ENCODE assay signal across 11 cellular contexts in the genomic region with DNA sequence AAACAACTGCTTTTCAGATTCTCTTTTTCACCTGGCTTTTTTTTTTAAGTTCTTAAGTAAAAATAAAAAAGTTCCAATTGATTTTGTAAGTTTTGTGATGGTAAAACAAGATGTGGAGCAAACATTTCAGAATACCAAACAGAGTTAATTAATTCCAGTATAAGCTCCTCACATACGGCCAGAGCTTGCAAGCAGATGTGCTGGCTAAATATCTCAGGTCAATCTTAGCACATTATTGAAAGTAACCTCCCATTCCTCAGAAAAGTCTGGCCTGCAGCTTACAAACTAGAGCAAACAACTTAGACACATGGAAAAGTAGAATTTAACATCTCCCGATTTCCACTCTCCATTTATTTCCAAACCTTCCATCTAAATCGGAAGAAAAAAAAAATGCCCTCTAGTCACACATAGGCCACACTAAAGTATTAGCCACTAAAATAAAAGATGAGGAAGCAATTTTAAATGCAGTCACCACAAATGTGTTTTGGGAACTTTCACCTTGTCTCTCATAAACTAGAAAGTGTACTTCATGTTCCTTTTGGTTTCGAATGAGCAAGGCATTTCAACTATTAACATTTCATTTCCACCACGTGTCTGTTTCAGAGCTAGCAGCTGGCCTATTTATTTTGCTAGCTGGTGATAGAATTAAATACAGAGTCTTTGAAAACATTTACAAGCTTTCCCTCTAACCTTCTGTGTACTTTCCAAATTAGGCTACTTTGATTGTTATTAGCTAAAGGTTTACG.
DNase-seq lines count a peak whose midpoint lies in the region; ATAC-seq, FAIRE-seq and TF ChIP-seq lines count a peak whose summit lies in the region.
"Had no signal": no experiment of that assay in that cellular context is flagged by ENCODE, and none has a peak within 500 bp of the region (broad histone marks: within the 10 kb centered on the region; RNA-seq: fewer than 3 reads in every experiment).

No MANE protein-coding gene starts in this region.

- H2AFZ ChIP-seq in OCI-LY7 (ENCODE audit: low read length) = no peak overlapping the region

- H3K27me3 ChIP-seq in subcutaneous abdominal adipose tissue (ENCODE audit: control insufficient read depth in 5 of 5, insufficient read depth in 4 of 5, low read length in 5 of 5) = no peaks in the 10 kb centered on the region
- H3K27me3 ChIP-seq in thyroid gland = no peaks in the 10 kb centered on the region
- H3K27me3 ChIP-seq: MG63 had no signal

- FAIRE-seq in GM19239 (lab: Jason Lieb, UNC) = peak; percentile 94

- H3K36me3 ChIP-seq in subcutaneous abdominal adipose tissue (ENCODE audit: control insufficient read depth in 5 of 5, insufficient read depth in 5 of 5, low read length in 5 of 5) (peaks cover 0 to 5% (median 2%) of the 10 kb centered on the region in 5 donors), OCI-LY7 (ENCODE audit: insufficient read depth, low read length) (no peaks in the 10 kb centered on the region), thyroid gland (no peaks in the 10 kb centered on the region)
- H3K36me3 ChIP-seq: MG63 had no signal

- DNase-seq in GM19239 (ENCODE audit: insufficient read length, low spot score) (peak; percentile 28), fibroblast of gingiva (ENCODE audit: low read depth) (peak; percentile 72), OCI-LY7 (ENCODE audit: low spot score) (no peak), thyroid gland (no peak), HCEC 1CT (no peak), NCI-H526 treated with DMSO at 0.1 percent for 48 hours (lab: John Stamatoyannopoulos, UW) (no peak)
- DNase-seq: effector CD4-positive, alpha-beta T cell; MG63; nucleus accumbens had no signal

- no peak for TF ChIP-seq CTCF in OCI-LY7 (conservative IDR thresholded peaks at IDR 0.05; ENCODE audit: low read length)
- no peak for TF ChIP-seq CTCF in thyroid gland (IDR thresholded peaks at IDR 0.05)

- intact Hi-C loops in OCI-LY7 (cut with micrococcal nuclease; ENCODE audit: unreplicated experiment) (no loop called here), thyroid gland (cut with DNase I) (no loop called here)

- peak overlapping the region; percentile 33 for H3K27ac ChIP-seq in subcutaneous abdominal adipose tissue (ENCODE audit: low read depth, low read length)
- H3K27ac ChIP-seq in OCI-LY7 (ENCODE audit: low read depth, low read length, poor library complexity, severe bottlenecking) = no peak overlapping the region
- H3K27ac ChIP-seq in thyroid gland = no peak overlapping the region

- H3K9ac ChIP-seq in subcutaneous abdominal adipose tissue (ENCODE audit: low read length in 5 of 5) = peak overlapping the region in 1 of 5 donors; percentile 18

- H3K9me2 ChIP-seq in OCI-LY7 (ENCODE audit: insufficient read depth, low read length) = no peaks in the 10 kb centered on the region

- H3K4me1 ChIP-seq in subcutaneous abdominal adipose tissue (ENCODE audit: control insufficient read depth in 5 of 5, insufficient read depth in 5 of 5, low read length in 5 of 5) = peaks cover 0 to 38% (median 14%) of the 10 kb centered on the region in 5 donors
- no peaks in the 10 kb centered on the region for H3K4me1 ChIP-seq in OCI-LY7 (ENCODE audit: insufficient read depth, low read length, poor library complexity, severe bottlenecking)
- H3K4me1 ChIP-seq in thyroid gland = no peaks in the 10 kb centered on the region

- WGBS in thyroid gland, 2 donors = 77 to 81% methylated on average over 6 of the region's 6 CpGs

- no peaks in the 10 kb centered on the region for H4K20me1 ChIP-seq in OCI-LY7 (ENCODE audit: insufficient read depth, low read length)

- no TSS peak for BruUV-seq in OCI-LY7 (replicated peaks; lab: Mats Ljungman, UMichigan)

- no peak for TF ChIP-seq POLR2A in thyroid gland (IDR thresholded peaks at IDR 0.05)

- CTCF ChIA-PET in OCI-LY7 (lab: Charles Lee; ENCODE audit: unreplicated experiment) = no interaction called here

- H3K4me3 ChIP-seq in subcutaneous abdominal adipose tissue (ENCODE audit: low read depth in 1 of 5, low read length in 5 of 5) (no peak overlapping the region), OCI-LY7 (ENCODE audit: low read depth, low read length, poor library complexity, severe bottlenecking) (no peak overlapping the region), thyroid gland (replicated peaks in 1 of 3) (no peak overlapping the region)
- H3K4me3 ChIP-seq: MG63 had no signal

- POLR2A ChIA-PET in OCI-LY7 (lab: Charles Lee) = interaction anchor here (0.5 to 0.6 kb wide), 2 partner anchors 287 to 703 kb away, joined by 3 to 4 read pairs; no protein-coding TSS in a partner anchor

- no peak overlapping the region for H3K4me2 ChIP-seq in OCI-LY7 (ENCODE audit: low read length)

- H3K9me3 ChIP-seq in subcutaneous abdominal adipose tissue (ENCODE audit: control insufficient read depth in 5 of 5, low read length in 5 of 5) = no peaks in the 10 kb centered on the region
- no peaks in the 10 kb centered on the region for H3K9me3 ChIP-seq in OCI-LY7 (ENCODE audit: low read length)
- H3K9me3 ChIP-seq in thyroid gland = no peaks in the 10 kb centered on the region
- H3K9me3 ChIP-seq: MG63 had no signal

- H3K79me2 ChIP-seq in OCI-LY7 (ENCODE audit: insufficient read depth, low read depth, low read length) = no peaks in the 10 kb centered on the region

- ATAC-seq in HG03280 (IDR thresholded peaks at IDR 0.05; ENCODE audit: unreplicated experiment) = peak; percentile 63

Comparison
In these comparisons a context has a peak if more than half of its experiments do, and no peak if none do; other contexts are left out.
1. DNase-seq: peak in GM19239 (single experiment) and fibroblast of gingiva (single experiment); none in OCI-LY7 (single experiment), thyroid gland (0 of 2), HCEC 1CT (single experiment) and NCI-H526 treated with DMSO at 0.1 percent for 48 hours (single experiment).